ENCODE assay signal across 20 cellular contexts in genomic region chr12:81378601-81379000, GRCh38.
A peak's percentile ranks its signal among the peaks of the same experiment; 100 is the strongest.
DNase-seq lines count a peak whose midpoint lies in the region; ATAC-seq and TF ChIP-seq lines count a peak whose summit lies in the region.
"Had no signal": no experiment of that assay in that cellular context is flagged by ENCODE, and none has a peak within 500 bp of the region (broad histone marks: within the 10 kb centered on the region; RNA-seq: fewer than 3 reads in every experiment).

No MANE protein-coding gene starts in this region.

- H3K27ac ChIP-seq in VCaP, result peak overlapping the region; percentile 77
- no peak overlapping the region for H3K27ac ChIP-seq in left lung
- H3K27ac ChIP-seq: A549; BLaER1 treated with 17β-estradiol and CSF1 and Interleukin-3, amounts not matched to agents 10 nM and 100 nM had no signal

- TF ChIP-seq CTCF in VCaP (conservative IDR thresholded peaks at IDR 0.05) (no peak), left lung (IDR thresholded peaks at IDR 0.05) (no peak)

- ATAC-seq in left lung (peak; percentile 30), GM21526 (IDR thresholded peaks at IDR 0.05; ENCODE audit: low FRiP score, unreplicated experiment) (no peak)
- ATAC-seq: A549, GM23338, HCT116 had no signal

- intact Hi-C loops in left lung (cut with DNase I), result no loop called here

- H3K27me3 ChIP-seq in left lung, result no peaks in the 10 kb centered on the region
- H3K27me3 ChIP-seq: BE2C; BLaER1 treated with 17β-estradiol and CSF1 and Interleukin-3, amounts not matched to agents 10 nM and 100 nM had no signal

- no peak overlapping the region for H3K4me3 ChIP-seq in left lung
- H3K4me3 ChIP-seq: A549; BLaER1 treated with 17β-estradiol and CSF1 and Interleukin-3, amounts not matched to agents 10 nM and 100 nM; GM23338 had no signal

- H3K36me3 ChIP-seq in left lung, result no peaks in the 10 kb centered on the region
- H3K36me3 ChIP-seq: BE2C; BLaER1 treated with 17β-estradiol and CSF1 and Interleukin-3, amounts not matched to agents 10 nM and 100 nM had no signal

- peak; percentile 67 for DNase-seq in Caki2 (ENCODE audit: low read depth)
- peak; percentile 61 for DNase-seq in DMS53 (lab: John Stamatoyannopoulos, UW)
- DNase-seq in left lung, result no peak
- no peak for DNase-seq in OCI-M2 (lab: John Stamatoyannopoulos, UW; ENCODE audit: unreplicated experiment)
- DNase-seq in central memory CD4-positive, alpha-beta T cell, result no peak
- DNase-seq: 8988T; ACHN; AML-193; BE2C; CD4-positive, alpha-beta memory T cell; COR-L47; DMS 273 treated with DMSO at 0.1 percent for 48 hours; DND-41; H9 had no signal

- in situ Hi-C loops in Caki2 (cut with HindIII; ENCODE audit: low pct_unique_long_range_greater_than_20kb, low sequenced_read_pairs), result no loop called here

- H3K4me1 ChIP-seq in left lung, result no peaks in the 10 kb centered on the region
- H3K4me1 ChIP-seq: A549; BE2C; BLaER1 treated with 17β-estradiol and CSF1 and Interleukin-3, amounts not matched to agents 10 nM and 100 nM had no signal

- H3K9me3 ChIP-seq in left lung, result no peaks in the 10 kb centered on the region
- H3K9me3 ChIP-seq: A549; BE2C; BLaER1 treated with 17β-estradiol and CSF1 and Interleukin-3, amounts not matched to agents 10 nM and 100 nM had no signal

Comparison
In these comparisons a context has a peak if more than half of its experiments do, and no peak if none do; other contexts are left out.
1. DNase-seq: peak in Caki2 (single experiment) and DMS53 (single experiment); none in left lung (0 of 2), OCI-M2 (single experiment) and central memory CD4-positive, alpha-beta T cell (single experiment).